In the genomic region with DNA sequence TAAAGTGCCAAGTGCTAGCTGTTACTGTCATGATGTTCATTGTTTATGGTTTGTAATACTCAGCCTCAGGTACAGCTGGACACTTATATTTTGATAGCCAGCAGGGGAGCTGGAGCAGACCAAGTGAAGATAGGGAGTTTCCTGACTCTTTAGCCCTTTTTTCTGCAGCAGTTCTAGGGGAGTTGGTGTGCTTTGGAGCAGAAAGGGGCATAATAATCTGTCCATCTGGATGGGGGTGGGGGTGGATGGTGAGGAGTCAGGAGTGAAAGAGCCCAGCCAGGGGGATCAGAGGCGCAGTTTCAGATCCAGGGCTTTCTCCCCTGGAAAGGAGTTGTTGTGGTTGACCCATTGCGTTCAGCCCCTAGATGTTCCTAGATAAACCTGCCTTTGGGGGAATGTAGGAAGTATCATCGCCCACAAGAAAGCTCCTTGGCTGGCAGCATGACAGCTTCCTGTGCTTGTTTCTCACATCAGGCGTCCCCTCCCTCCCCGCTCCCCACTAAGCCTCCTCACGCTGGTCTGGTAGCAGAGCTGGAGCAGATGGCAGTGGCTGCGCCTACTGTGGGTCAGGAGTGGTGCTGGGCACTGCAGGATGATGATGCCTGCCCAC, we compare ENCODE assay signal across 9 cellular contexts. TPM values are rescaled to one million over a fixed set of nuclear protein-coding genes. Genes with fewer than 3 reads are reported as not detected.
DNase-seq lines count a peak whose midpoint lies in the region; FAIRE-seq and TF ChIP-seq lines count a peak whose summit lies in the region.
"Had no signal": no experiment of that assay in that cellular context is flagged by ENCODE, and none has a peak within 500 bp of the region (broad histone marks: within the 10 kb centered on the region; RNA-seq: fewer than 3 reads in every experiment).

No MANE protein-coding gene starts in this region.

- H3K4me3 Mint-ChIP-seq in chondrocyte (ENCODE audit: unreplicated experiment) (no peak overlapping the region), neural progenitor cell (no peak overlapping the region)

- no peaks in the 10 kb centered on the region for H3F3A ChIP-seq in neural progenitor cell (ENCODE audit: low read depth)

- H3K4me1 ChIP-seq in neural progenitor cell = peaks cover 31% of the 10 kb centered on the region

- H3K79me2 ChIP-seq in neural progenitor cell (ENCODE audit: low read depth) = peaks cover 30% of the 10 kb centered on the region

- TF ChIP-seq CTCF in D721Med (IDR thresholded peaks at IDR 0.05; ENCODE audit: insufficient read depth, missing control alignments) (no peak), chondrocyte (IDR thresholded peaks at IDR 0.05) (no peak), neural progenitor cell (IDR thresholded peaks at IDR 0.05) (no peak)

- H3K27me3 Mint-ChIP-seq in chondrocyte (ENCODE audit: low read depth) = no peaks in the 10 kb centered on the region
- H3K27me3 Mint-ChIP-seq in neural progenitor cell (ENCODE audit: insufficient read depth, low read depth) = peaks cover 2% of the 10 kb centered on the region

- H3K4me1 Mint-ChIP-seq in chondrocyte (ENCODE audit: low read depth) (peaks cover 80% of the 10 kb centered on the region), neural progenitor cell (peaks cover 28% of the 10 kb centered on the region)

- H3K27me3 ChIP-seq in neural progenitor cell = no peaks in the 10 kb centered on the region

- no peaks in the 10 kb centered on the region for H3K9me3 Mint-ChIP-seq in chondrocyte (ENCODE audit: low read depth)
- no peaks in the 10 kb centered on the region for H3K9me3 Mint-ChIP-seq in neural progenitor cell

- H3K27ac Mint-ChIP-seq in chondrocyte (ENCODE audit: unreplicated experiment) (peak overlapping the region; percentile 97), neural progenitor cell (peak overlapping the region; percentile 93)

- no peak overlapping the region for H3K4me3 ChIP-seq in neural progenitor cell

- no peak overlapping the region for H2AFZ ChIP-seq in neural progenitor cell (replicated peaks)

- peak; percentile 75 for DNase-seq in D721Med (ENCODE audit: insufficient read length, low spot score)
- peak; percentile 57 for DNase-seq in T-helper 9 cell
- DNase-seq in chondrocyte (ENCODE audit: low spot score) = no peak
- DNase-seq in neural progenitor cell (ENCODE audit: low spot score) = no peak
- no peak for DNase-seq in NCI-H1930 (lab: John Stamatoyannopoulos, UW)
- DNase-seq in GM03348 (ENCODE audit: low spot score) = no peak
- DNase-seq in NCI-H2081 (lab: John Stamatoyannopoulos, UW) = no peak
- DNase-seq in NCI-H748 (lab: John Stamatoyannopoulos, UW; ENCODE audit: unreplicated experiment) = no peak

- H3K4me2 ChIP-seq in neural progenitor cell = no peak overlapping the region

- H3K9me3 ChIP-seq in neural progenitor cell (ENCODE audit: low read depth) = no peaks in the 10 kb centered on the region

- H3K36me3 Mint-ChIP-seq in chondrocyte (ENCODE audit: low read depth) = peaks cover 11% of the 10 kb centered on the region
- H3K36me3 Mint-ChIP-seq in neural progenitor cell = peaks cover 5% of the 10 kb centered on the region

- no peak overlapping the region for H3K9ac ChIP-seq in neural progenitor cell

- H3K27ac ChIP-seq in neural progenitor cell = no peak overlapping the region

- no peaks in the 10 kb centered on the region for H3K36me3 ChIP-seq in neural progenitor cell

- H4K20me1 ChIP-seq in neural progenitor cell (ENCODE audit: low read depth) = no peaks in the 10 kb centered on the region

- no peak for FAIRE-seq in D721Med (lab: Jason Lieb, UNC)
- FAIRE-seq: GM18507 had no signal

RNA-seq across cellular contexts. Expression of gene MED15, which starts 41.9 kb away (rescaled TPM):
- total RNA-seq in chondrocyte (105 to 111 TPM (median 110 TPM) in 3 replicates), neural progenitor cell (ENCODE audit: low replicate concordance) (11.4 and 21.3 TPM in 2 replicates)

RNA-seq across cellular contexts. Expression of gene KLHL22, which starts 53.7 kb away (rescaled TPM):
- 37.3 to 49.3 TPM (median 37.7 TPM) in 3 replicates for total RNA-seq in chondrocyte
- 14.3 and 31.9 TPM in 2 replicates for total RNA-seq in neural progenitor cell (ENCODE audit: low replicate concordance)

Comparison
In these comparisons a context has a peak if more than half of its experiments do, and no peak if none do; other contexts are left out.
1. DNase-seq: peak in D721Med (single experiment) and T-helper 9 cell (single experiment); none in chondrocyte (single experiment), neural progenitor cell (single experiment), NCI-H1930 (0 of 2), GM03348 (single experiment), NCI-H2081 (0 of 2) and NCI-H748 (single experiment).